Comparison of ENCODE assay signal across 1 cellular context in genomic region chr10:12237265-12238220, GRCh38.
TF ChIP-seq lines count a peak whose summit lies in the region.

No MANE protein-coding gene starts in this region.

TF ChIP-seq in HepG2, 621 proteins besides CTCF, POLR2A, EP300 and RAD21 (continued from another document):
- TF ChIP-seq ZNF280D (CRISPR knock-in tag; IDR thresholded peaks at IDR 0.05): 0 out of 2 replicates have a peak, but pooled peaks have one; percentile 57
